10 cellular contexts compared by ENCODE assay signal in the genomic region with DNA sequence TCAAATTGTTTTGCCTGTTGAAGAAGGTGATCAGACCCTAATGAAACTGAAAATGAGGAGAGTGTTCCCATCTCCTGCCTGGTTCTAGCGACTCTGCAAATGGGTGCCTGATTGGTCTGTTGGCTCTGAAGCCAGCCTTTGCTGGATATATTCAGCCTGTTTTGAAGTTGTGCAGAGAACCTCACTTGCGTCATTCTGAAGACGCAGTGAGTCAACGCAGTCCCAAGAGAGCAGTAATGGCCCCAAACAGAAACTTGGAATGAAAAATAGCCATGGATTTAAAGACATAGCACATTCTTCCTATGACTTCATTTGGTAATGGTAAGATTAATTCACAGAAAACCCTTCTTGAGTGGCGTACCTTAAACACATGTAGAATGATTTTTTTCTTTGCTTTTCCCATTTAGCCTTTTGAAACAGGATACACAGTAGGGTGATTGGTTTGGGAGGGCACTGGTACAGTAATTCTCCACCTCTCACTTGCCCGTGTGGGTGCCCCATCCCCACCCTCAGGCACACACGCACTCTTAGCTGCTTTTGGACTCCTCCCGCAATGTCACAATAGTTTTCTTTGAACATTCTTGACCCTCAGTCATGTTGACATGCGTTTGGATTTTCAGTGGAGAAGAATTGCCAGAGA. TPM values are rescaled to one million over a fixed set of nuclear protein-coding genes. Genes with fewer than 3 reads are reported as not detected.
DNase-seq lines count a peak whose midpoint lies in the region; ATAC-seq and TF ChIP-seq lines count a peak whose summit lies in the region.
"Had no signal": no experiment of that assay in that cellular context is flagged by ENCODE, and none has a peak within 500 bp of the region (broad histone marks: within the 10 kb centered on the region; RNA-seq: fewer than 3 reads in every experiment).

No MANE protein-coding gene starts in this region.

- TF ChIP-seq CTCF in omental fat pad (IDR thresholded peaks at IDR 0.05) (no peak), PC-9 (conservative IDR thresholded peaks at IDR 0.05) (no peak)

- in situ Hi-C loops in KBM-7 (cut with MboI; ENCODE audit: low pct_unique_long_range_greater_than_20kb, low sequenced_read_pairs) = no loop called here

- no peak overlapping the region for H3K4me2 ChIP-seq in PC-9

- no peaks in the 10 kb centered on the region; the same call in 1 of the 2 replicates for H4K20me1 ChIP-seq in PC-9 (ENCODE audit: insufficient read depth)

- peak; percentile 95 for ATAC-seq in omental fat pad (ENCODE audit: low FRiP score)

- H3K9me2 ChIP-seq in PC-9 (ENCODE audit: insufficient read depth) = no peaks in the 10 kb centered on the region

- CTCF ChIA-PET in PC-9 (lab: Charles Lee) = no interaction called here

- BruUV-seq in PC-9 (replicated peaks; lab: Mats Ljungman, UMichigan) = no TSS peak

- no peaks in the 10 kb centered on the region for H3F3A ChIP-seq in PC-9 (ENCODE audit: insufficient read depth, low read depth)

- no peaks in the 10 kb centered on the region for H3K36me3 ChIP-seq in PC-9 (ENCODE audit: low read depth)

- no peaks in the 10 kb centered on the region for H3K27me3 ChIP-seq in PC-9 (ENCODE audit: insufficient read depth, low read depth)

- no peaks in the 10 kb centered on the region for H3K9me3 ChIP-seq in PC-9 (ENCODE audit: insufficient read depth, low read depth)

- H3K79me2 ChIP-seq in PC-9 (ENCODE audit: low read depth) = no peaks in the 10 kb centered on the region

- no peak overlapping the region for H3K27ac ChIP-seq in PC-9

- no peak overlapping the region for H2AFZ ChIP-seq in PC-9

- POLR2A ChIA-PET in PC-9 (lab: Charles Lee; ENCODE audit: unreplicated experiment) = no interaction called here

- intact Hi-C loops in PC-9 (cut with micrococcal nuclease; ENCODE audit: unreplicated experiment) = no loop called here

- DNase-seq in AG08396 (ENCODE audit: low spot score) (peak; percentile 72), NCI-H1436 (lab: John Stamatoyannopoulos, UW) (peak; percentile 5), epidermal melanocyte (ENCODE audit: insufficient read length, low spot score) (peak; percentile 38), omental fat pad (ENCODE audit: low spot score) (peak; percentile 38), PC-9 (no peak), KBM-7 (no peak), COR-L47 (lab: John Stamatoyannopoulos, UW) (no peak), NCI-H526 treated with DMSO at 0.1 percent for 48 hours (lab: John Stamatoyannopoulos, UW) (no peak)
- DNase-seq: activated T-cell treated with anti-CD3 and anti-CD28 coated beads, Interleukin-2, amount 50 U/mL, for 1 hour; NCI-H524 treated with DMSO at 0.1 percent for 48 hours had no signal

- H3K4me1 ChIP-seq in PC-9 (replicated peaks; ENCODE audit: insufficient read depth) = no peaks in the 10 kb centered on the region

- H3K4me3 ChIP-seq in PC-9 = no peak overlapping the region

RNA-seq across cellular contexts. Expression of a gene that starts 54.1 kb away (rescaled TPM):
- total RNA-seq in omental fat pad (10 to 100 TPM; 48.8 to 82.8 (median 75.3) TPM), PC-9 (2021) (48.6 and 54.8 TPM in 2 replicates)

Comparison
In these comparisons a context has a peak if more than half of its experiments do, and no peak if none do; other contexts are left out.
1. DNase-seq: peak in AG08396 (single experiment), NCI-H1436 (single experiment), epidermal melanocyte (single experiment) and omental fat pad (single experiment); none in PC-9 (0 of 2), KBM-7 (single experiment), COR-L47 (single experiment) and NCI-H526 treated with DMSO at 0.1 percent for 48 hours (single experiment).